Comparison of ENCODE assay signal across 22 cellular contexts in the genomic region with DNA sequence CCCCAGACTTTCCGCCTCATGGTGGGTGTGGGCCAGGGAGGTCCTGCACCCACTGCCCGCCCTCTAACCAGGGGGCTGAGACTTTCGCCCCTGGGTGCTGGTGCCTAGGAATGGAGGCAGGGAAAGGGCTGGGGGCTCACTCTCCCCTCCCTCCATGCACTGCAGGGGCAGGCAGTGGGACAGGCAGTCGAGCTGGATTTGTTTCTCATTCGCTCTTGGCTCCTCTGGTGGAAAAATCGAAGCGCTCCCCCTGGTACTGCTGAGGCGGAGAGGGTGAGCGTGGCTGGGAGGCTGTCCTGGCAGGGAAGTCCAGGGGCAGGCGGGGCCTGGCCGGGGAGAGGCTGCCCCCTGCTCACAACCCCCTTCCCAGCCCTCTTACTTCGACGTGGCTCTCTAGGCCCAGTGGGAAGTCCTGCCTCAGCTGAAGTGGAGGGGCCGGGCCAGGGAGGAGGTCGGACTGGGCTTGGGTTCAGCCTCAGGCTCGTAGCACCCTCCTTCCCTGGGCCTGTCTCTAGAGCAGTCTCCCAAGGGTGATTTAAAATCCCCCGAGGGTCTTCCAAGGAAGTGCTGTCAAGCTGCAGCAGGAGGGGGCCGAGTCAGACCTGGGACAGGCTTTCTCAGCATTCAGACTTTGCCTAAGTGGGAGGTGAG. TPM values are rescaled to one million over a fixed set of nuclear protein-coding genes. Genes with fewer than 3 reads are reported as not detected.
DNase-seq lines count a peak whose midpoint lies in the region; ATAC-seq, FAIRE-seq and TF ChIP-seq lines count a peak whose summit lies in the region.
"Had no signal": no experiment of that assay in that cellular context is flagged by ENCODE, and none has a peak within 500 bp of the region (broad histone marks: within the 10 kb centered on the region; RNA-seq: fewer than 3 reads in every experiment).

No MANE protein-coding gene starts in this region.

- intact Hi-C loops in kidney (cut with DNase I) = no loop called here
- intact Hi-C loops in sigmoid colon (cut with DNase I) = no loop called here

- ATAC-seq in HG02763 (IDR thresholded peaks at IDR 0.05; ENCODE audit: unreplicated experiment) (no peak), HG03108 (IDR thresholded peaks at IDR 0.05; ENCODE audit: unreplicated experiment) (no peak), HG02623 (IDR thresholded peaks at IDR 0.05; ENCODE audit: unreplicated experiment) (no peak)
- ATAC-seq: T-cell had no signal

- no peak for TF ChIP-seq EP300 in sigmoid colon (IDR thresholded peaks at IDR 0.05)

- TF ChIP-seq POLR2A in sigmoid colon (IDR thresholded peaks at IDR 0.05) = no peak

- no peak for FAIRE-seq in kidney (lab: Jason Lieb, UNC)
- FAIRE-seq: endothelial cell of umbilical vein, GM19239, islet of Langerhans, RCC 7860 had no signal

- 73 to 82% methylated on average over 18 of the region's 18 CpGs for WGBS in sigmoid colon, 2 donors

- no peak overlapping the region for H3K27ac ChIP-seq in kidney (ENCODE audit: low read depth in 2 of 2, low read length in 2 of 2)
- peak overlapping the region in 3 of 4 donors; percentile 59 to 81 (median 73) for H3K27ac ChIP-seq in sigmoid colon

- no peaks in the 10 kb centered on the region for H3K27me3 ChIP-seq in adipocyte (replicated peaks; ENCODE audit: control insufficient read depth, insufficient read depth, low read length)
- H3K27me3 ChIP-seq in sigmoid colon = no peaks in the 10 kb centered on the region

- H3K4me3 ChIP-seq in adipocyte (ENCODE audit: low read length) (no peak overlapping the region), kidney (ENCODE audit: low read length in 2 of 2) (no peak overlapping the region), sigmoid colon (no peak overlapping the region)

- H3K4me1 ChIP-seq in adipocyte (ENCODE audit: control insufficient read depth, insufficient read depth, low read length) (peaks cover 37% of the 10 kb centered on the region), kidney (ENCODE audit: control insufficient read depth in 1 of 2, insufficient read depth in 1 of 2, low read depth in 1 of 2, low read length in 2 of 2) (no peaks in the 10 kb centered on the region), sigmoid colon (peaks cover 0 to 43% (median 35%) of the 10 kb centered on the region in 4 donors)

- TF ChIP-seq CTCF in GM10248 (IDR thresholded peaks at IDR 0.05; ENCODE audit: control extremely low read depth, extremely low read depth, low read depth, missing control alignments) = no peak
- TF ChIP-seq CTCF in kidney (IDR thresholded peaks at IDR 0.05; ENCODE audit: borderline replicate concordance, extremely low read depth, insufficient read depth) = no peak
- no peak for TF ChIP-seq CTCF in sigmoid colon (IDR thresholded peaks at IDR 0.05)

- peak; percentile 9 for DNase-seq in GM10248 (ENCODE audit: extremely low spot score)
- DNase-seq in adipocyte (ENCODE audit: low read depth) = no peak
- DNase-seq in kidney = peak; percentile 54
- DNase-seq in sigmoid colon = peak; percentile 72
- no peak for DNase-seq in OCI-M1 (lab: John Stamatoyannopoulos, UW)
- DNase-seq: activated CD8-positive, alpha-beta memory T cell treated with anti-CD3 and anti-CD28 coated beads, Interleukin-2, amount 50 U/mL, for 48 hours; activated naive CD8-positive, alpha-beta T cell treated with anti-CD3 and anti-CD28 coated beads, Interleukin-2, amount 10 ng/mL, durations not matched to agents 7 days and 5 days; GDM1; MM.1S; NCI-H1930; NCI-H774; retina; stimulated activated CD4-positive, alpha-beta T cell treated with anti-CD3 and anti-CD28 coated beads, Interleukin-2, amount 100 ng/mL, for 48 hours; stimulated activated CD8-positive, alpha-beta memory T cell treated with anti-CD3 and anti-CD28 coated beads, Interleukin-4, amount 100 ng/mL, for 48 hours; T-cell had no signal

- H3K9ac ChIP-seq in adipocyte (ENCODE audit: low read length) (peak overlapping the region; percentile 67), kidney (ENCODE audit: low read length in 2 of 2) (no peak overlapping the region)

- no peaks in the 10 kb centered on the region for H3K9me3 ChIP-seq in adipocyte (ENCODE audit: control insufficient read depth, low read length)
- H3K9me3 ChIP-seq in kidney (ENCODE audit: control insufficient read depth in 1 of 2, low read length in 2 of 2) = no peaks in the 10 kb centered on the region
- no peaks in the 10 kb centered on the region for H3K9me3 ChIP-seq in sigmoid colon

- POLR2A ChIA-PET in GM10248 (lab: Yijun Ruan, JAX) = no interaction called here

- H3K36me3 ChIP-seq in adipocyte (ENCODE audit: control insufficient read depth, insufficient read depth, low read length, severe bottlenecking) = no peaks in the 10 kb centered on the region
- H3K36me3 ChIP-seq in kidney (ENCODE audit: control insufficient read depth in 1 of 2, insufficient read depth in 2 of 2, low read length in 2 of 2) = no peaks in the 10 kb centered on the region
- H3K36me3 ChIP-seq in sigmoid colon = no peaks in the 10 kb centered on the region

- CTCF ChIA-PET in GM10248 (lab: Yijun Ruan, JAX) = interaction anchor here (0.8 to 1.4 kb wide), 2 partner anchors 14 to 16 kb away, joined by 3 read pairs; a partner anchor contains a TSS

RNA-seq across cellular contexts. Expression of a gene that starts 16.6 kb away (rescaled TPM):
- total RNA-seq in kidney = 2.4 TPM
- not detected for polyA plus RNA-seq in kidney (ENCODE audit: insufficient read depth, low read depth, low replicate concordance)
- not detected for total RNA-seq in sigmoid colon
- 1 to 10 TPM; 2.5 to 9.7 (median 3.6) TPM for polyA plus RNA-seq in sigmoid colon
- total RNA-seq: activated naive CD8-positive, alpha-beta T cell treated with anti-CD3 and anti-CD28 coated beads, Interleukin-2, amount 10 ng/mL, durations not matched to agents 7 days and 5 days; endothelial cell of umbilical vein; T-cell had no signal

RNA-seq across cellular contexts. Expression of a gene that starts 56.3 kb away (rescaled TPM):
- total RNA-seq in kidney (142 TPM), sigmoid colon (100 to 1,000 TPM in 1 of 4 donors, 10 to 100 TPM in 3; 43.6 to 459 (median 71.4) TPM)
- polyA plus RNA-seq in kidney (ENCODE audit: insufficient read depth, low read depth, low replicate concordance) (9.2 TPM), sigmoid colon (10 to 100 TPM in 2 of 3 donors, 1 to 10 TPM in 1; 7.8 to 96.7 (median 10.2) TPM)

Comparison
In these comparisons a context has a peak if more than half of its experiments do, and no peak if none do; other contexts are left out.
1. DNase-seq: peak in GM10248 (single experiment), kidney (single experiment) and sigmoid colon (single experiment); none in adipocyte (single experiment) and OCI-M1 (single experiment).
2. H3K27ac ChIP-seq: peak in sigmoid colon (3 of 4); none in kidney (0 of 2).